Comparison of ENCODE assay signal across 1 cellular context in genomic region chr10:14558025-14558424, GRCh38.
TF ChIP-seq lines count a peak whose summit lies in the region.

No MANE protein-coding gene starts in this region.

TF ChIP-seq in SK-N-SH treated with all-trans-retinoic acid at 6 μM for 48 hours, 23 proteins besides CTCF, POLR2A, EP300 and RAD21 (continued from another document):
- no peak for TF ChIP-seq TSHZ2 (CRISPR knock-in tag; IDR thresholded peaks at IDR 0.05)
- no peak for TF ChIP-seq ZFP3 (CRISPR knock-in tag; IDR thresholded peaks at IDR 0.05)
- no peak for TF ChIP-seq CSDC2 (CRISPR knock-in tag; IDR thresholded peaks at IDR 0.05)
- TF ChIP-seq ZNF565 (CRISPR knock-in tag; conservative IDR thresholded peaks at IDR 0.05; ENCODE audit: low read depth): no peak
- no peak for TF ChIP-seq CREB5 (CRISPR knock-in tag; IDR thresholded peaks at IDR 0.05; ENCODE audit: low read depth)
- TF ChIP-seq ISL1 (CRISPR knock-in tag; IDR thresholded peaks at IDR 0.05): no peak
- TF ChIP-seq ARNTL (CRISPR knock-in tag; IDR thresholded peaks at IDR 0.05; ENCODE audit: borderline replicate concordance, low read depth): no peak
- TF ChIP-seq POU6F1 (CRISPR knock-in tag; IDR thresholded peaks at IDR 0.05; ENCODE audit: borderline replicate concordance, low read depth): no peak
- no peak for TF ChIP-seq TCF4 (CRISPR knock-in tag; IDR thresholded peaks at IDR 0.05; ENCODE audit: borderline replicate concordance)
- no peak for TF ChIP-seq ESRRG (CRISPR knock-in tag; IDR thresholded peaks at IDR 0.05)
- no peak for TF ChIP-seq PATZ1 (CRISPR knock-in tag; IDR thresholded peaks at IDR 0.05; ENCODE audit: borderline replicate concordance)
- no peak for TF ChIP-seq PPARA (CRISPR knock-in tag; IDR thresholded peaks at IDR 0.05; ENCODE audit: borderline replicate concordance)
- no peak for TF ChIP-seq ZNF8 (CRISPR knock-in tag; IDR thresholded peaks at IDR 0.05)
- TF ChIP-seq SNAI2 (CRISPR knock-in tag; IDR thresholded peaks at IDR 0.05): no peak
- TF ChIP-seq TOX (CRISPR knock-in tag; IDR thresholded peaks at IDR 0.05; ENCODE audit: borderline replicate concordance): no peak
- no peak for TF ChIP-seq RARB (CRISPR knock-in tag; IDR thresholded peaks at IDR 0.05)
- no peak for TF ChIP-seq ZFP30 (CRISPR knock-in tag; IDR thresholded peaks at IDR 0.05)
